12 cellular contexts compared by ENCODE assay signal in genomic region chr2:214127178-214127970, GRCh38.
DNase-seq lines count a peak whose midpoint lies in the region; ATAC-seq and TF ChIP-seq lines count a peak whose summit lies in the region.
"Had no signal": no experiment of that assay in that cellular context is flagged by ENCODE, and none has a peak within 500 bp of the region (broad histone marks: within the 10 kb centered on the region; RNA-seq: fewer than 3 reads in every experiment).

No MANE protein-coding gene starts in this region.

- no peaks in the 10 kb centered on the region for H3K27me3 ChIP-seq in ACC112 (ENCODE audit: insufficient read depth, low read length)
- H3K27me3 ChIP-seq: pancreas had no signal

- CTCF ChIA-PET in OCI-LY7 (lab: Charles Lee; ENCODE audit: unreplicated experiment): no interaction called here

- H3K4me2 ChIP-seq in OCI-LY7 (ENCODE audit: low read length): no peak overlapping the region

- no TSS peak for BruUV-seq in OCI-LY7 (replicated peaks; lab: Mats Ljungman, UMichigan)

- H3K4me3 ChIP-seq in ACC112 (ENCODE audit: low read depth, low read length) (no peak overlapping the region), cardiac fibroblast (replicated peaks in 1 of 2; ENCODE audit: low read depth in 2 of 2, low read length in 2 of 2) (no peak overlapping the region), OCI-LY7 (ENCODE audit: low read depth, low read length, poor library complexity, severe bottlenecking) (no peak overlapping the region)
- H3K4me3 ChIP-seq: pancreas had no signal

- H2AFZ ChIP-seq in ACC112 (ENCODE audit: low read length, unreplicated experiment): peak overlapping the region; percentile 28
- H2AFZ ChIP-seq in OCI-LY7 (ENCODE audit: low read length): no peak overlapping the region

- H4K20me1 ChIP-seq in OCI-LY7 (ENCODE audit: insufficient read depth, low read length): no peaks in the 10 kb centered on the region

- no peaks in the 10 kb centered on the region for H3K9me2 ChIP-seq in OCI-LY7 (ENCODE audit: insufficient read depth, low read length)

- H3K36me3 ChIP-seq in ACC112 (ENCODE audit: insufficient read depth, low read length) (no peaks in the 10 kb centered on the region), OCI-LY7 (ENCODE audit: insufficient read depth, low read length) (no peaks in the 10 kb centered on the region)
- H3K36me3 ChIP-seq: pancreas had no signal

- H3K9me3 ChIP-seq in OCI-LY7 (ENCODE audit: low read length): no peaks in the 10 kb centered on the region
- H3K9me3 ChIP-seq: pancreas had no signal

- no peaks in the 10 kb centered on the region for H3K79me2 ChIP-seq in ACC112 (ENCODE audit: control insufficient read depth, insufficient read depth, low read length, unreplicated experiment)
- H3K79me2 ChIP-seq in OCI-LY7 (ENCODE audit: insufficient read depth, low read depth, low read length): no peaks in the 10 kb centered on the region

- H3K4me1 ChIP-seq in ACC112 (ENCODE audit: control insufficient read depth, insufficient read depth, low read length, unreplicated experiment) (peaks cover 22% of the 10 kb centered on the region), OCI-LY7 (ENCODE audit: insufficient read depth, low read length, poor library complexity, severe bottlenecking) (no peaks in the 10 kb centered on the region)

- DNase-seq in HT1080 (ENCODE audit: low read depth) (peak; percentile 37), cardiac fibroblast (ENCODE audit: low read depth in 2 of 2) (peak; percentile 53 to 66), iPS-NIHi7 (ENCODE audit: extremely low spot score) (peak; percentile 30), inferior parietal cortex (ENCODE audit: extremely low spot score) (no peak), OCI-LY7 (ENCODE audit: low spot score) (no peak)
- DNase-seq: activated CD4-positive, alpha-beta T cell treated with anti-CD3 and anti-CD28 coated beads, Interleukin-2, amount 50 U/mL, for 1 hour; activated naive CD4-positive, alpha-beta T cell; effector memory CD8-positive, alpha-beta T cell; pancreas had no signal

- POLR2A ChIA-PET in OCI-LY7 (lab: Charles Lee): no interaction called here

- TF ChIP-seq CTCF in cardiac fibroblast (IDR thresholded peaks at IDR 0.05; ENCODE audit: low read depth, low read length) (no peak), OCI-LY7 (conservative IDR thresholded peaks at IDR 0.05; ENCODE audit: low read length) (no peak)

- H3K27ac ChIP-seq in ACC112 (ENCODE audit: low read depth, low read length) (peak overlapping the region; percentile 44), OCI-LY7 (ENCODE audit: low read depth, low read length, poor library complexity, severe bottlenecking) (no peak overlapping the region)
- H3K27ac ChIP-seq: pancreas had no signal

- no peak for ATAC-seq in HG03175 (IDR thresholded peaks at IDR 0.05; ENCODE audit: unreplicated experiment)
- no peak for ATAC-seq in GM19467 (IDR thresholded peaks at IDR 0.05; ENCODE audit: unreplicated experiment)
- ATAC-seq: effector memory CD8-positive, alpha-beta T cell had no signal

- intact Hi-C loops in OCI-LY7 (cut with micrococcal nuclease; ENCODE audit: unreplicated experiment): no loop called here

Comparison
In these comparisons a context has a peak if more than half of its experiments do, and no peak if none do; other contexts are left out.
1. DNase-seq: peak in HT1080 (single experiment), cardiac fibroblast (2 of 2) and iPS-NIHi7 (single experiment); none in inferior parietal cortex (single experiment) and OCI-LY7 (single experiment).